In genomic region chr15:40274350-40275274, GRCh38 we compare ENCODE assay signal across 1 cellular context.
TF ChIP-seq lines count a peak whose summit lies in the region.

No MANE protein-coding gene starts in this region.

TF ChIP-seq in GM12878, 131 proteins besides CTCF, POLR2A, EP300 and RAD21 (continued from another document):
- TF ChIP-seq IRF3 (IDR thresholded peaks at IDR 0.05) (no peak), TCF7 (IDR thresholded peaks at IDR 0.05; ENCODE audit: borderline replicate concordance) (no peak), MYC (IDR thresholded peaks at IDR 0.05; ENCODE audit: insufficient read depth, insufficient read length, insufficient replicate concordance, low read length, severe bottlenecking) (no peak), CEBPZ (IDR thresholded peaks at IDR 0.05; ENCODE audit: low read depth, low read length) (no peak), TAF1 (IDR thresholded peaks at IDR 0.05; ENCODE audit: borderline replicate concordance, low read depth, low read length) (no peak), ATF2 (IDR thresholded peaks at IDR 0.05; ENCODE audit: low read length) (no peak), FOS (IDR thresholded peaks at IDR 0.05; ENCODE audit: borderline replicate concordance, extremely low read depth, insufficient read length) (no peak), FOXM1 (IDR thresholded peaks at IDR 0.05; ENCODE audit: low read depth, low read length) (peak; percentile 92), SMAD5 (IDR thresholded peaks at IDR 0.05; ENCODE audit: low read depth) (no peak)
